18 cellular contexts compared by ENCODE assay signal in genomic region chr16:69535123-69536050, GRCh38. TPM values are rescaled to one million over a fixed set of nuclear protein-coding genes. Genes with fewer than 3 reads are reported as not detected.
A peak's percentile ranks its signal among the peaks of the same experiment; 100 is the strongest.
DNase-seq lines count a peak whose midpoint lies in the region; ATAC-seq, FAIRE-seq and TF ChIP-seq lines count a peak whose summit lies in the region.
"Had no signal": no experiment of that assay in that cellular context is flagged by ENCODE, and none has a peak within 500 bp of the region (broad histone marks: within the 10 kb centered on the region; RNA-seq: fewer than 3 reads in every experiment).

No MANE protein-coding gene starts in this region.

- H3K4me1 Mint-ChIP-seq in astrocyte (ENCODE audit: low read depth, unreplicated experiment) = peaks cover 20% of the 10 kb centered on the region
- peaks cover 9% of the 10 kb centered on the region for H3K4me1 Mint-ChIP-seq in activated naive CD4-positive, alpha-beta T cell treated with anti-CD3 and anti-CD28 coated beads, Interleukin-2, amount 10 ng/mL, durations not matched to agents 7 days and 5 days
- H3K4me1 Mint-ChIP-seq in activated CD4-positive, alpha-beta memory T cell treated with anti-CD3 and anti-CD28 coated beads, Interleukin-2, amount 10 ng/mL, durations not matched to agents 7 days and 5 days = peaks cover 12% of the 10 kb centered on the region

- H3K9me3 ChIP-seq in A549 (no peaks in the 10 kb centered on the region), astrocyte (ENCODE audit: insufficient read depth, low read depth, low read length) (no peaks in the 10 kb centered on the region)
- H3K9me3 ChIP-seq in effector memory CD4-positive, alpha-beta T cell (ENCODE audit: control insufficient read depth, low read length) = no peaks in the 10 kb centered on the region
- H3K9me3 ChIP-seq: psoas muscle had no signal

- no peak overlapping the region for H3K9ac ChIP-seq in astrocyte (ENCODE audit: low read length)

- peaks cover 63% of the 10 kb centered on the region for H3K4me1 ChIP-seq in A549
- H3K4me1 ChIP-seq in astrocyte (ENCODE audit: insufficient read depth, low read length) = peaks cover 17% of the 10 kb centered on the region
- peaks cover 7% of the 10 kb centered on the region for H3K4me1 ChIP-seq in effector memory CD4-positive, alpha-beta T cell (ENCODE audit: control insufficient read depth, insufficient read depth, low read length, poor library complexity, severe bottlenecking)

- H3K4me2 ChIP-seq in A549 (peak overlapping the region; percentile 39), astrocyte (ENCODE audit: low read length) (peak overlapping the region; percentile 33)

- TF ChIP-seq EP300 in A549 (IDR thresholded peaks at IDR 0.05) = no peak

- H3K27me3 Mint-ChIP-seq in astrocyte (ENCODE audit: low read depth, unreplicated experiment) = no peaks in the 10 kb centered on the region
- H3K27me3 Mint-ChIP-seq in activated naive CD4-positive, alpha-beta T cell treated with anti-CD3 and anti-CD28 coated beads, Interleukin-2, amount 10 ng/mL, durations not matched to agents 7 days and 5 days = peaks cover 13% of the 10 kb centered on the region
- peaks cover 1% of the 10 kb centered on the region for H3K27me3 Mint-ChIP-seq in activated CD4-positive, alpha-beta memory T cell treated with anti-CD3 and anti-CD28 coated beads, Interleukin-2, amount 10 ng/mL, durations not matched to agents 7 days and 5 days
- H3K27me3 Mint-ChIP-seq: stimulated activated memory B cell treated with anti-CD40 and anti-IgM and Interleukin-4, amounts not matched to agents 10 μg/mL and 1 μg/mL and 100 μg/mL, for 72 hours had no signal

- H3K27ac ChIP-seq in A549 (peak overlapping the region; percentile 85 to 97), astrocyte (ENCODE audit: low read depth, low read length) (no peak overlapping the region)
- no peak overlapping the region for H3K27ac ChIP-seq in effector memory CD4-positive, alpha-beta T cell (ENCODE audit: insufficient read depth, low read length, poor library complexity, severe bottlenecking)
- H3K27ac ChIP-seq: cardiac muscle cell, psoas muscle had no signal

- ATAC-seq in A549 = no peak
- ATAC-seq: psoas muscle; stimulated activated memory B cell treated with anti-CD40 and anti-IgM and Interleukin-4, amounts not matched to agents 10 μg/mL and 1 μg/mL and 100 μg/mL, for 72 hours had no signal

- POLR2A ChIA-PET in A549 (lab: Yijun Ruan, JAX) = no interaction called here
- POLR2A ChIA-PET in activated CD4-positive, alpha-beta memory T cell treated with anti-CD3 and anti-CD28 coated beads, Interleukin-2, amount 10 ng/mL, durations not matched to agents 7 days and 5 days (lab: Charles Lee) = no interaction called here

- WGBS in A549 (ENCODE audit: missing lambda C conversion rate) = 63% methylated on average over 8 of the region's 8 CpGs

- no peak for DNase-seq in A549 (ENCODE audit: low read depth in 1 of 2, low spot score in 1 of 2)
- DNase-seq in H54 (ENCODE audit: insufficient read length, low spot score) = peak; percentile 18
- DNase-seq in astrocyte (ENCODE audit: low read depth) = peak; percentile 46
- peak; percentile 49 for DNase-seq in fibroblast of villous mesenchyme (ENCODE audit: low read depth)
- no peak for DNase-seq in effector memory CD4-positive, alpha-beta T cell
- DNase-seq in GM12891 (ENCODE audit: insufficient read length, low spot score) = no peak
- DNase-seq in activated naive CD4-positive, alpha-beta T cell treated with anti-CD3 and anti-CD28 coated beads, Interleukin-2, amount 10 ng/mL, durations not matched to agents 7 days and 5 days = no peak
- DNase-seq in activated CD4-positive, alpha-beta memory T cell treated with anti-CD3 and anti-CD28 coated beads, Interleukin-2, amount 10 ng/mL, durations not matched to agents 7 days and 5 days = no peak
- DNase-seq: activated CD4-positive, alpha-beta T cell treated with anti-CD3 and anti-CD28 coated beads, Interleukin-2, amount 50 U/mL, for 4 hours; foreskin melanocyte; GOT3; psoas muscle; stimulated activated CD4-positive, alpha-beta T cell treated with anti-CD3 and anti-CD28 coated beads, Interleukin-4, amount 100 ng/mL, for 1 hour had no signal

- H3K36me3 Mint-ChIP-seq in astrocyte (ENCODE audit: low read depth, unreplicated experiment) = no peaks in the 10 kb centered on the region
- H3K36me3 Mint-ChIP-seq in activated naive CD4-positive, alpha-beta T cell treated with anti-CD3 and anti-CD28 coated beads, Interleukin-2, amount 10 ng/mL, durations not matched to agents 7 days and 5 days = no peaks in the 10 kb centered on the region
- H3K36me3 Mint-ChIP-seq in activated CD4-positive, alpha-beta memory T cell treated with anti-CD3 and anti-CD28 coated beads, Interleukin-2, amount 10 ng/mL, durations not matched to agents 7 days and 5 days (ENCODE audit: low read depth) = no peaks in the 10 kb centered on the region
- H3K36me3 Mint-ChIP-seq: stimulated activated memory B cell treated with anti-CD40 and anti-IgM and Interleukin-4, amounts not matched to agents 10 μg/mL and 1 μg/mL and 100 μg/mL, for 72 hours had no signal

- CTCF ChIA-PET in A549 (lab: Yijun Ruan, JAX) = no interaction called here
- CTCF ChIA-PET in activated naive CD4-positive, alpha-beta T cell treated with anti-CD3 and anti-CD28 coated beads, Interleukin-2, amount 10 ng/mL, durations not matched to agents 7 days and 5 days (lab: Charles Lee) = no interaction called here
- CTCF ChIA-PET in activated CD4-positive, alpha-beta memory T cell treated with anti-CD3 and anti-CD28 coated beads, Interleukin-2, amount 10 ng/mL, durations not matched to agents 7 days and 5 days (lab: Charles Lee) = no interaction called here

- H3K36me3 ChIP-seq in astrocyte (ENCODE audit: insufficient read depth, low read length) = no peaks in the 10 kb centered on the region
- no peaks in the 10 kb centered on the region for H3K36me3 ChIP-seq in effector memory CD4-positive, alpha-beta T cell (ENCODE audit: control insufficient read depth, insufficient read depth, low read length)
- H3K36me3 ChIP-seq: cardiac muscle cell had no signal

- H4K20me1 ChIP-seq in astrocyte (ENCODE audit: insufficient read depth, low read length) = no peaks in the 10 kb centered on the region

- H3K9me3 Mint-ChIP-seq in astrocyte (ENCODE audit: unreplicated experiment) = no peaks in the 10 kb centered on the region
- no peaks in the 10 kb centered on the region for H3K9me3 Mint-ChIP-seq in activated naive CD4-positive, alpha-beta T cell treated with anti-CD3 and anti-CD28 coated beads, Interleukin-2, amount 10 ng/mL, durations not matched to agents 7 days and 5 days
- H3K9me3 Mint-ChIP-seq in activated CD4-positive, alpha-beta memory T cell treated with anti-CD3 and anti-CD28 coated beads, Interleukin-2, amount 10 ng/mL, durations not matched to agents 7 days and 5 days = no peaks in the 10 kb centered on the region
- H3K9me3 Mint-ChIP-seq: T-helper 2 cell treated with Interferon-gamma antibody and Interleukin-4, amounts not matched to agents 5 μg/mL and 100 μg/mL, for 36 hours had no signal

- TF ChIP-seq CTCF in A549 (IDR thresholded peaks at IDR 0.05) = no peak
- TF ChIP-seq CTCF in astrocyte (IDR thresholded peaks at IDR 0.05; ENCODE audit: insufficient read depth, low read depth, low read length) = no peak
- no peak for TF ChIP-seq CTCF in fibroblast of villous mesenchyme (IDR thresholded peaks at IDR 0.05; ENCODE audit: insufficient read depth, low read depth, low read length)

- H3K4me3 Mint-ChIP-seq in astrocyte (ENCODE audit: unreplicated experiment) = no peak overlapping the region
- no peak overlapping the region for H3K4me3 Mint-ChIP-seq in activated naive CD4-positive, alpha-beta T cell treated with anti-CD3 and anti-CD28 coated beads, Interleukin-2, amount 10 ng/mL, durations not matched to agents 7 days and 5 days
- no peak overlapping the region for H3K4me3 Mint-ChIP-seq in activated CD4-positive, alpha-beta memory T cell treated with anti-CD3 and anti-CD28 coated beads, Interleukin-2, amount 10 ng/mL, durations not matched to agents 7 days and 5 days
- H3K4me3 Mint-ChIP-seq: B cell; stimulated activated memory B cell treated with anti-CD40 and anti-IgM and Interleukin-4, amounts not matched to agents 10 μg/mL and 1 μg/mL and 100 μg/mL, for 72 hours; T-helper 2 cell treated with Interferon-gamma antibody and Interleukin-4, amounts not matched to agents 5 μg/mL and 100 μg/mL, for 36 hours had no signal

- no peak for TF ChIP-seq RAD21 in A549 (conservative IDR thresholded peaks at IDR 0.05 in 1 of 2, IDR thresholded peaks at IDR 0.05 in 1 of 2)

- peak overlapping the region; percentile 3 for H3K27ac Mint-ChIP-seq in astrocyte (ENCODE audit: unreplicated experiment)
- no peak overlapping the region for H3K27ac Mint-ChIP-seq in activated naive CD4-positive, alpha-beta T cell treated with anti-CD3 and anti-CD28 coated beads, Interleukin-2, amount 10 ng/mL, durations not matched to agents 7 days and 5 days
- no peak overlapping the region for H3K27ac Mint-ChIP-seq in activated CD4-positive, alpha-beta memory T cell treated with anti-CD3 and anti-CD28 coated beads, Interleukin-2, amount 10 ng/mL, durations not matched to agents 7 days and 5 days
- H3K27ac Mint-ChIP-seq: B cell; stimulated activated memory B cell treated with anti-CD40 and anti-IgM and Interleukin-4, amounts not matched to agents 10 μg/mL and 1 μg/mL and 100 μg/mL, for 72 hours; T-helper 2 cell treated with Interferon-gamma antibody and Interleukin-4, amounts not matched to agents 5 μg/mL and 100 μg/mL, for 36 hours had no signal

- H3K79me2 ChIP-seq in astrocyte (ENCODE audit: insufficient read depth, low read length) = no peaks in the 10 kb centered on the region

- no peak for FAIRE-seq in A549 (lab: Jason Lieb, UNC)
- no peak for FAIRE-seq in H54 (lab: Jason Lieb, UNC)
- no peak for FAIRE-seq in astrocyte (lab: Jason Lieb, UNC)
- FAIRE-seq in GM12891 (lab: Jason Lieb, UNC) = no peak
- FAIRE-seq: islet of Langerhans had no signal

- peak overlapping the region; percentile 26 for H2AFZ ChIP-seq in astrocyte (ENCODE audit: low read depth, low read length)

- H3K4me3 ChIP-seq in A549 (no peak overlapping the region), astrocyte (ENCODE audit: insufficient read depth, low read depth, low read length) (no peak overlapping the region), fibroblast of villous mesenchyme (ENCODE audit: low read depth, low read length) (no peak overlapping the region)
- no peak overlapping the region for H3K4me3 ChIP-seq in effector memory CD4-positive, alpha-beta T cell (ENCODE audit: insufficient read depth, low read depth, low read length, poor library complexity, severe bottlenecking)
- H3K4me3 ChIP-seq: cardiac muscle cell, psoas muscle had no signal

- TF ChIP-seq POLR2A in A549 (IDR thresholded peaks at IDR 0.05; ENCODE audit: low read length) = no peak
- no peak for TF ChIP-seq POLR2A in H54 (IDR thresholded peaks at IDR 0.05; ENCODE audit: low read depth, low read length)
- TF ChIP-seq POLR2A in GM12891 (IDR thresholded peaks at IDR 0.05; ENCODE audit: low read depth, low read length) = no peak

- H3K27me3 ChIP-seq in astrocyte (ENCODE audit: insufficient read depth, low read length) = no peaks in the 10 kb centered on the region
- H3K27me3 ChIP-seq in effector memory CD4-positive, alpha-beta T cell (replicated peaks; ENCODE audit: control insufficient read depth, insufficient read depth, low read length, poor library complexity, severe bottlenecking) = no peaks in the 10 kb centered on the region
- H3K27me3 ChIP-seq: cardiac muscle cell had no signal

RNA-seq across cellular contexts. Expression of gene NFAT5, which starts 30.4 kb away (rescaled TPM):
- polyA plus RNA-seq in A549 (2011; rRNA removed) = 45.1 and 48.3 TPM in 2 replicates
- polyA plus RNA-seq in A549 (2012; cell fraction: cytosol; rRNA removed) = 3.1 and 4.9 TPM in 2 replicates
- polyA plus RNA-seq in A549 (2012; cell fraction: nucleus; rRNA removed) = 8.0 and 9.6 TPM in 2 replicates
- 8.2 to 9.5 TPM (median 8.3 TPM) in 3 replicates for polyA plus RNA-seq in A549 (2017; fragmentation: RNase III; extraction: RNeasy Plus Mini Kit Qiagen cat#74134 plus additional on column Dnase treatment)
- polyA minus RNA-seq in A549 (2011; rRNA and poly(A)+ RNA removed) = 75.4 and 86.1 TPM in 2 replicates
- total RNA-seq in astrocyte = 79.1 and 96.2 TPM in 2 replicates
- 34.5 and 69.1 TPM in 2 replicates for total RNA-seq in fibroblast of villous mesenchyme
- polyA plus RNA-seq in GM12891 (2012; ENCODE audit: low read depth, missing spikeins) = 4.7 TPM
- total RNA-seq in activated CD4-positive, alpha-beta memory T cell treated with anti-CD3 and anti-CD28 coated beads, Interleukin-2, amount 10 ng/mL, durations not matched to agents 7 days and 5 days = 10 to 100 TPM; 19.7 to 21.3 TPM

Comparison
In these comparisons a context has a peak if more than half of its experiments do, and no peak if none do; other contexts are left out.
1. DNase-seq: peak in H54 (single experiment), astrocyte (single experiment) and fibroblast of villous mesenchyme (single experiment); none in A549 (0 of 2), effector memory CD4-positive, alpha-beta T cell (0 of 3), GM12891 (single experiment), activated naive CD4-positive, alpha-beta T cell treated with anti-CD3 and anti-CD28 coated beads, Interleukin-2, amount 10 ng/mL, durations not matched to agents 7 days and 5 days (single experiment) and activated CD4-positive, alpha-beta memory T cell treated with anti-CD3 and anti-CD28 coated beads, Interleukin-2, amount 10 ng/mL, durations not matched to agents 7 days and 5 days (single experiment).
2. H3K27ac ChIP-seq: peak in A549 (2 of 2); none in astrocyte (single experiment) and effector memory CD4-positive, alpha-beta T cell (single experiment).